ENCODE assay signal across 8 cellular contexts in genomic region chr19:47232422-47233211, GRCh38. TPM values are rescaled to one million over a fixed set of nuclear protein-coding genes. Genes with fewer than 3 reads are reported as not detected.
A peak's percentile ranks its signal among the peaks of the same experiment; 100 is the strongest.
DNase-seq lines count a peak whose midpoint lies in the region; ATAC-seq, FAIRE-seq and TF ChIP-seq lines count a peak whose summit lies in the region.

No MANE protein-coding gene starts in this region.

- H3K36me3 ChIP-seq in Caco-2 (ENCODE audit: control insufficient read depth, insufficient read depth, low read length): no peaks in the 10 kb centered on the region
- no peaks in the 10 kb centered on the region for H3K36me3 ChIP-seq in HUES6 (ENCODE audit: control insufficient read depth, insufficient read depth, low read length)
- H3K36me3 ChIP-seq in HepG2 (replicated peaks in 1 of 2; ENCODE audit: control insufficient read depth in 1 of 2, insufficient read depth in 2 of 2, low read length in 2 of 2): no peaks in the 10 kb centered on the region
- H3K36me3 ChIP-seq in vagina: no peaks in the 10 kb centered on the region

- WGBS in HepG2 (ENCODE audit: low lambda C conversion rate): 94% methylated on average over 14 of the region's 16 CpGs

- peaks cover 24% of the 10 kb centered on the region for H3K4me1 Mint-ChIP-seq in Caco-2 (ENCODE audit: low read depth, unreplicated experiment)
- peaks cover 16% of the 10 kb centered on the region for H3K4me1 Mint-ChIP-seq in activated naive CD8-positive, alpha-beta T cell treated with anti-CD3 and anti-CD28 coated beads, Interleukin-2, amount 10 ng/mL, durations not matched to agents 7 days and 5 days

- TF ChIP-seq RAD21 in HepG2 (CRISPR knock-in tag; IDR thresholded peaks at IDR 0.05): no peak

- H4K20me1 ChIP-seq in HepG2 (ENCODE audit: insufficient read depth, low read length): peaks cover 20% of the 10 kb centered on the region

- no peak overlapping the region for H3K4me2 ChIP-seq in HepG2 (ENCODE audit: low read depth, low read length)

- intact Hi-C loops in Caco-2 (cut with micrococcal nuclease; ENCODE audit: unreplicated experiment): no loop called here
- intact Hi-C loops in HepG2 (cut with micrococcal nuclease; ENCODE audit: unreplicated experiment): no loop called here
- intact Hi-C loops in vagina (cut with DNase I): no loop called here

- peak overlapping the region; percentile 73 for H3K4me3 Mint-ChIP-seq in Caco-2 (ENCODE audit: unreplicated experiment)
- H3K4me3 Mint-ChIP-seq in activated naive CD8-positive, alpha-beta T cell treated with anti-CD3 and anti-CD28 coated beads, Interleukin-2, amount 10 ng/mL, durations not matched to agents 7 days and 5 days: peak overlapping the region; percentile 78

- DNase-seq in Caco-2 (no peak), HepG2 (ENCODE audit: low spot score) (no peak), vagina (ENCODE audit: extremely low spot score in 2 of 2) (no peak)
- DNase-seq in activated naive CD8-positive, alpha-beta T cell treated with anti-CD3 and anti-CD28 coated beads, Interleukin-2, amount 10 ng/mL, durations not matched to agents 7 days and 5 days: no peak
- no peak for DNase-seq in central memory CD4-positive, alpha-beta T cell
- no peak for DNase-seq in activated CD4-positive, CD25-positive, alpha-beta regulatory T cell (lab: John Stamatoyannopoulos, UW)

- H3K9me3 Mint-ChIP-seq in Caco-2 (ENCODE audit: unreplicated experiment): no peaks in the 10 kb centered on the region
- no peaks in the 10 kb centered on the region for H3K9me3 Mint-ChIP-seq in activated naive CD8-positive, alpha-beta T cell treated with anti-CD3 and anti-CD28 coated beads, Interleukin-2, amount 10 ng/mL, durations not matched to agents 7 days and 5 days

- FAIRE-seq in HepG2 (lab: Jason Lieb, UNC): no peak

- TF ChIP-seq CTCF in Caco-2 (IDR thresholded peaks at IDR 0.05; ENCODE audit: insufficient read depth in 1 of 2, low read depth in 1 of 2, low read length in 1 of 2, severe bottlenecking in 1 of 2, unreplicated experiment in 1 of 2) (no peak), HepG2 (CRISPR knock-in tag; IDR thresholded peaks at IDR 0.05) (no peak), vagina (IDR thresholded peaks at IDR 0.05) (no peak)

- peak overlapping the region; percentile 66 for H3K9ac ChIP-seq in HUES6 (ENCODE audit: low read length)
- H3K9ac ChIP-seq in HepG2 (ENCODE audit: insufficient read depth, low read depth, low read length): peak overlapping the region; percentile 30; the same call in 1 of the 2 replicates

- ATAC-seq in activated naive CD8-positive, alpha-beta T cell treated with anti-CD3 and anti-CD28 coated beads, Interleukin-2, amount 10 ng/mL, durations not matched to agents 7 days and 5 days (ENCODE audit: low read depth): no peak
- ATAC-seq in HepG2 (no peak), GM21423 (IDR thresholded peaks at IDR 0.05; ENCODE audit: unreplicated experiment) (no peak)

- H3K4me3 ChIP-seq in Caco-2 (ENCODE audit: low read depth, low read length): no peak overlapping the region
- peak overlapping the region; percentile 13; the same call in 1 of the 2 replicates for H3K4me3 ChIP-seq in HUES6 (ENCODE audit: low read depth, low read length)
- no peak overlapping the region for H3K4me3 ChIP-seq in HepG2 (replicated peaks in 1 of 3; ENCODE audit: insufficient read depth in 1 of 3, low read depth in 2 of 3, low read length in 3 of 3)
- H3K4me3 ChIP-seq in vagina: peak overlapping the region in 1 of 2 donors; percentile 0

- H3K27me3 Mint-ChIP-seq in Caco-2 (ENCODE audit: insufficient read depth, unreplicated experiment): no peaks in the 10 kb centered on the region
- peaks cover 8% of the 10 kb centered on the region for H3K27me3 Mint-ChIP-seq in activated naive CD8-positive, alpha-beta T cell treated with anti-CD3 and anti-CD28 coated beads, Interleukin-2, amount 10 ng/mL, durations not matched to agents 7 days and 5 days

- CTCF ChIA-PET in Caco-2 (lab: Charles Lee): interaction anchor here (2.5 kb wide), 1 partner anchor 12 kb away, joined by 14 read pairs; no protein-coding TSS in a partner anchor
- CTCF ChIA-PET in HepG2 (lab: Yijun Ruan, JAX; ENCODE audit: low intra/inter-chr PET ratio, low total read pairs): no interaction called here

- H3K27ac Mint-ChIP-seq in Caco-2 (ENCODE audit: unreplicated experiment): peak overlapping the region; percentile 77
- peak overlapping the region; percentile 85 for H3K27ac Mint-ChIP-seq in activated naive CD8-positive, alpha-beta T cell treated with anti-CD3 and anti-CD28 coated beads, Interleukin-2, amount 10 ng/mL, durations not matched to agents 7 days and 5 days

- H3K9me3 ChIP-seq in Caco-2: 0 out of 2 replicates have a peak, but pooled peaks cover 3% of the 10 kb centered on the region
- no peaks in the 10 kb centered on the region for H3K9me3 ChIP-seq in HUES6 (ENCODE audit: control insufficient read depth, insufficient read depth, low read depth, low read length)
- H3K9me3 ChIP-seq in HepG2 (ENCODE audit: low read length): no peaks in the 10 kb centered on the region
- H3K9me3 ChIP-seq in vagina: no peaks in the 10 kb centered on the region

- peaks cover 26% of the 10 kb centered on the region for H3K4me1 ChIP-seq in Caco-2
- peaks cover 28% of the 10 kb centered on the region for H3K4me1 ChIP-seq in HUES6 (ENCODE audit: control insufficient read depth, insufficient read depth, low read length)
- H3K4me1 ChIP-seq in HepG2 (ENCODE audit: insufficient read depth, low read length): peaks cover 29% of the 10 kb centered on the region
- peaks cover 37% of the 10 kb centered on the region for H3K4me1 ChIP-seq in vagina

- no peak for TF ChIP-seq EP300 in HepG2 (IDR thresholded peaks at IDR 0.05; ENCODE audit: low read depth in 2 of 2, low read length in 2 of 2)
- TF ChIP-seq EP300 in HepG2 (CRISPR knock-in tag; IDR thresholded peaks at IDR 0.05; ENCODE audit: borderline replicate concordance): no peak

- no peak for TF ChIP-seq POLR2A in HepG2 (IDR thresholded peaks at IDR 0.05; ENCODE audit: insufficient read depth in 1 of 2, low read depth in 2 of 2, low read length in 2 of 2)
- no peak for TF ChIP-seq POLR2A in vagina (IDR thresholded peaks at IDR 0.05)

- in situ Hi-C loops in HepG2 (cut with HindIII; ENCODE audit: extremely low pct_ligation_motif_present, low pct_unique_long_range_greater_than_20kb): no loop called here

- no peaks in the 10 kb centered on the region for H3K27me3 ChIP-seq in Caco-2 (replicated peaks; ENCODE audit: control insufficient read depth, insufficient read depth, low read length)
- H3K27me3 ChIP-seq in HUES6 (ENCODE audit: control insufficient read depth, insufficient read depth, low read length): no peaks in the 10 kb centered on the region; the same call in 1 of the 2 replicates
- peaks cover 0 to 4% of the 10 kb centered on the region in 2 experiments; a peak in 1 of 5 replicates for H3K27me3 ChIP-seq in HepG2 (ENCODE audit: control insufficient read depth in 1 of 2, insufficient read depth in 2 of 2, low read length in 2 of 2)
- no peaks in the 10 kb centered on the region for H3K27me3 ChIP-seq in vagina

- BruUV-seq in Caco-2 (replicated peaks; lab: Mats Ljungman, UMichigan) (no TSS peak), HepG2 (replicated peaks; lab: Mats Ljungman, UMichigan) (no TSS peak)

- peaks cover 21% of the 10 kb centered on the region for H3K79me2 ChIP-seq in HepG2 (ENCODE audit: insufficient read depth, low read length)

- H3K36me3 Mint-ChIP-seq in Caco-2 (ENCODE audit: insufficient read depth, unreplicated experiment): peaks cover 15% of the 10 kb centered on the region
- no peaks in the 10 kb centered on the region for H3K36me3 Mint-ChIP-seq in activated naive CD8-positive, alpha-beta T cell treated with anti-CD3 and anti-CD28 coated beads, Interleukin-2, amount 10 ng/mL, durations not matched to agents 7 days and 5 days

- POLR2A ChIA-PET in Caco-2 (lab: Charles Lee): interaction anchor here (0.6 to 1.4 kb wide), 4 partner anchors 11 to 632 kb away, joined by 3 to 10 read pairs (median 6); no protein-coding TSS in a partner anchor
- POLR2A ChIA-PET in activated naive CD8-positive, alpha-beta T cell treated with anti-CD3 and anti-CD28 coated beads, Interleukin-2, amount 10 ng/mL, durations not matched to agents 7 days and 5 days (lab: Charles Lee): interaction anchor here (0.7 to 3.4 kb wide), 5 partner anchors 8 to 102 kb away, joined by 4 to 30 read pairs (median 5); partner anchors contain the start of gene SAE1
- POLR2A ChIA-PET in HepG2 (lab: Yijun Ruan, JAX): interaction anchor here (0.9 to 2.2 kb wide), 4 partner anchors 8 to 42 kb away, joined by 3 to 10 read pairs (median 4); partner anchors contain the start of gene CCDC9

- no peak overlapping the region for H2AFZ ChIP-seq in HepG2 (ENCODE audit: low read length)

- peak overlapping the region; percentile 66 for H3K27ac ChIP-seq in HUES6 (ENCODE audit: low read depth, low read length)
- H3K27ac ChIP-seq in HepG2 (ENCODE audit: extremely low read length, insufficient read depth, low read length): peak overlapping the region; percentile 40
- H3K27ac ChIP-seq in vagina: peak overlapping the region; percentile 100

RNA-seq across cellular contexts. Expression of gene BBC3, which starts 1.6 kb away (rescaled TPM):
- total RNA-seq in Caco-2 (2022) (10.5 and 10.8 TPM in 2 replicates), HepG2 (2016; rRNA removed; fragmentation: Illumina TruSeq; extraction: Trizol) (5.8 and 8.8 TPM in 2 replicates), vagina (4.7 TPM)
- total RNA-seq in activated naive CD8-positive, alpha-beta T cell treated with anti-CD3 and anti-CD28 coated beads, Interleukin-2, amount 10 ng/mL, durations not matched to agents 7 days and 5 days: 10 to 100 TPM; 29.5 to 29.9 TPM
- total RNA-seq in HepG2 (2016; cell fraction: cytosol; rRNA removed; fragmentation: Illumina TruSeq; extraction: Trizol; ENCODE audit: low read depth): 3.1 and 3.4 TPM in 2 replicates
- total RNA-seq in HepG2 (2016; cell fraction: insoluble cytoplasmic fraction; rRNA removed; fragmentation: Illumina TruSeq; extraction: Trizol): 5.9 and 8.8 TPM in 2 replicates
- 6.6 and 7.4 TPM in 2 replicates for total RNA-seq in HepG2 (2016; cell fraction: membrane; rRNA removed; fragmentation: Illumina TruSeq; extraction: Trizol)
- 4.6 and 5.1 TPM in 2 replicates for total RNA-seq in HepG2 (2016; cell fraction: nucleus; rRNA removed; fragmentation: Illumina TruSeq; extraction: Trizol)
- polyA plus RNA-seq in HepG2 (2011; rRNA removed): 6.1 and 11.1 TPM in 2 replicates
- polyA plus RNA-seq in HepG2 (2011; cell fraction: cytosol; rRNA removed): 7.0 and 10.6 TPM in 2 replicates
- 18.7 and 18.8 TPM in 2 replicates for polyA plus RNA-seq in HepG2 (2011; cell fraction: nucleus; rRNA removed)
- 7.0 and 13.6 TPM in 2 replicates for polyA plus RNA-seq in HepG2 (2012)
- 1.8 and 1.9 TPM in 2 replicates for polyA plus RNA-seq in HepG2 (2016; cell fraction: cytosol; fragmentation: Illumina TruSeq; extraction: Trizol; ENCODE audit: low read depth)
- 9.2 and 11.0 TPM in 2 replicates for polyA plus RNA-seq in HepG2 (2016; cell fraction: insoluble cytoplasmic fraction; fragmentation: Illumina TruSeq; extraction: Trizol; ENCODE audit: low read depth)
- 5.1 and 5.2 TPM in 2 replicates for polyA plus RNA-seq in HepG2 (2016; cell fraction: membrane; fragmentation: Illumina TruSeq; extraction: Trizol; ENCODE audit: low read depth)
- polyA plus RNA-seq in HepG2 (2016; cell fraction: nucleus; fragmentation: Illumina TruSeq; extraction: Trizol; ENCODE audit: insufficient read depth, low read depth): 13.0 and 13.4 TPM in 2 replicates
- polyA minus RNA-seq in HepG2 (2011; rRNA and poly(A)+ RNA removed; ENCODE audit: low replicate concordance): 2.1 and 9.7 TPM in 2 replicates
- polyA minus RNA-seq in HepG2 (2011; cell fraction: cytosol; rRNA and poly(A)+ RNA removed): 8.9 and 9.3 TPM in 2 replicates
- 5.4 and 6.2 TPM in 2 replicates for polyA minus RNA-seq in HepG2 (2011; cell fraction: nucleus; rRNA and poly(A)+ RNA removed)

RNA-seq across cellular contexts. Expression of gene CCDC9, which starts 23.7 kb away (rescaled TPM):
- total RNA-seq in Caco-2 (2022) (43.1 and 44.3 TPM in 2 replicates), HepG2 (2016; rRNA removed; fragmentation: Illumina TruSeq; extraction: Trizol) (5.9 and 6.3 TPM in 2 replicates), vagina (19.2 TPM)
- 10 to 100 TPM; 37.8 to 39.6 TPM for total RNA-seq in activated naive CD8-positive, alpha-beta T cell treated with anti-CD3 and anti-CD28 coated beads, Interleukin-2, amount 10 ng/mL, durations not matched to agents 7 days and 5 days
- total RNA-seq in HepG2 (2016; cell fraction: cytosol; rRNA removed; fragmentation: Illumina TruSeq; extraction: Trizol; ENCODE audit: low read depth): 3.4 and 3.5 TPM in 2 replicates
- total RNA-seq in HepG2 (2016; cell fraction: insoluble cytoplasmic fraction; rRNA removed; fragmentation: Illumina TruSeq; extraction: Trizol): 3.8 and 7.1 TPM in 2 replicates
- 4.5 and 5.0 TPM in 2 replicates for total RNA-seq in HepG2 (2016; cell fraction: membrane; rRNA removed; fragmentation: Illumina TruSeq; extraction: Trizol)
- total RNA-seq in HepG2 (2016; cell fraction: nucleus; rRNA removed; fragmentation: Illumina TruSeq; extraction: Trizol): 4.4 and 5.5 TPM in 2 replicates
- 2.9 and 3.0 TPM in 2 replicates for polyA plus RNA-seq in HepG2 (2011; rRNA removed)
- 2.1 and 2.2 TPM in 2 replicates for polyA plus RNA-seq in HepG2 (2011; cell fraction: cytosol; rRNA removed)
- 10.1 and 11.8 TPM in 2 replicates for polyA plus RNA-seq in HepG2 (2011; cell fraction: nucleus; rRNA removed)
- polyA plus RNA-seq in HepG2 (2012): 10.0 TPM in 2 replicates
- 1.6 and 1.8 TPM in 2 replicates for polyA plus RNA-seq in HepG2 (2016; cell fraction: cytosol; fragmentation: Illumina TruSeq; extraction: Trizol; ENCODE audit: low read depth)
- 9.0 and 10.3 TPM in 2 replicates for polyA plus RNA-seq in HepG2 (2016; cell fraction: insoluble cytoplasmic fraction; fragmentation: Illumina TruSeq; extraction: Trizol; ENCODE audit: low read depth)
- 3.6 and 3.9 TPM in 2 replicates for polyA plus RNA-seq in HepG2 (2016; cell fraction: membrane; fragmentation: Illumina TruSeq; extraction: Trizol; ENCODE audit: low read depth)
- polyA plus RNA-seq in HepG2 (2016; cell fraction: nucleus; fragmentation: Illumina TruSeq; extraction: Trizol; ENCODE audit: insufficient read depth, low read depth): 22.8 and 25.7 TPM in 2 replicates
- polyA minus RNA-seq in HepG2 (2011; rRNA and poly(A)+ RNA removed; ENCODE audit: low replicate concordance): 1.8 and 6.2 TPM in 2 replicates
- 0.99 and 1.7 TPM in 2 replicates for polyA minus RNA-seq in HepG2 (2011; cell fraction: cytosol; rRNA and poly(A)+ RNA removed)
- 6.3 and 7.5 TPM in 2 replicates for polyA minus RNA-seq in HepG2 (2011; cell fraction: nucleus; rRNA and poly(A)+ RNA removed)

RNA-seq across cellular contexts. Expression of gene INAFM1, which starts 42.1 kb away (rescaled TPM):
- 10.1 and 10.4 TPM in 2 replicates for total RNA-seq in Caco-2 (2022)
- 10 to 100 TPM; 14.2 to 15.4 TPM for total RNA-seq in activated naive CD8-positive, alpha-beta T cell treated with anti-CD3 and anti-CD28 coated beads, Interleukin-2, amount 10 ng/mL, durations not matched to agents 7 days and 5 days
- total RNA-seq in HepG2 (2016; rRNA removed; fragmentation: Illumina TruSeq; extraction: Trizol): 1.00 and 1.9 TPM in 2 replicates
- total RNA-seq in HepG2 (2016; cell fraction: cytosol; rRNA removed; fragmentation: Illumina TruSeq; extraction: Trizol; ENCODE audit: low read depth): 0.81 and 1.1 TPM in 2 replicates
- total RNA-seq in HepG2 (2016; cell fraction: insoluble cytoplasmic fraction; rRNA removed; fragmentation: Illumina TruSeq; extraction: Trizol): 1.1 and 1.8 TPM in 2 replicates
- 1.0 and 1.2 TPM in 2 replicates for total RNA-seq in HepG2 (2016; cell fraction: membrane; rRNA removed; fragmentation: Illumina TruSeq; extraction: Trizol)
- 0.78 and 1.0 TPM in 2 replicates for total RNA-seq in HepG2 (2016; cell fraction: nucleus; rRNA removed; fragmentation: Illumina TruSeq; extraction: Trizol)
- polyA plus RNA-seq in HepG2 (2011; rRNA removed): 0.88 and 1.3 TPM in 2 replicates
- 0.60 and 0.93 TPM in 2 replicates for polyA plus RNA-seq in HepG2 (2011; cell fraction: cytosol; rRNA removed)
- polyA plus RNA-seq in HepG2 (2011; cell fraction: nucleus; rRNA removed): 5.3 and 5.5 TPM in 2 replicates
- 2.8 and 3.1 TPM in 2 replicates for polyA plus RNA-seq in HepG2 (2012)
- 2.2 and 2.5 TPM in 2 replicates for polyA plus RNA-seq in HepG2 (2016; cell fraction: cytosol; fragmentation: Illumina TruSeq; extraction: Trizol; ENCODE audit: low read depth)
- 1.8 and 2.4 TPM in 2 replicates for polyA plus RNA-seq in HepG2 (2016; cell fraction: insoluble cytoplasmic fraction; fragmentation: Illumina TruSeq; extraction: Trizol; ENCODE audit: low read depth)
- polyA plus RNA-seq in HepG2 (2016; cell fraction: membrane; fragmentation: Illumina TruSeq; extraction: Trizol; ENCODE audit: low read depth): 1.7 and 2.2 TPM in 2 replicates
- polyA plus RNA-seq in HepG2 (2016; cell fraction: nucleus; fragmentation: Illumina TruSeq; extraction: Trizol; ENCODE audit: insufficient read depth, low read depth): 4.5 and 6.9 TPM in 2 replicates
- polyA minus RNA-seq in HepG2 (2011; rRNA and poly(A)+ RNA removed; ENCODE audit: low replicate concordance): 0.35 and 1.3 TPM in 2 replicates
- 1.2 and 1.5 TPM in 2 replicates for polyA minus RNA-seq in HepG2 (2011; cell fraction: cytosol; rRNA and poly(A)+ RNA removed)
- polyA minus RNA-seq in HepG2 (2011; cell fraction: nucleus; rRNA and poly(A)+ RNA removed): 0.99 and 1.4 TPM in 2 replicates
- 18.9 TPM for total RNA-seq in vagina

Comparison
In these comparisons a context has a peak if more than half of its experiments do, and no peak if none do; other contexts are left out.
1. H3K27ac ChIP-seq: peak in every context shown above with its lines; median percentile 100 in vagina; 66 in HUES6; 40 in HepG2.